Comparison of ENCODE assay signal across 8 cellular contexts in genomic region chr22:50030315-50031188, GRCh38. TPM values are rescaled to one million over a fixed set of nuclear protein-coding genes. Genes with fewer than 3 reads are reported as not detected.
DNase-seq lines count a peak whose midpoint lies in the region; ATAC-seq lines count a peak whose summit lies in the region.

No MANE protein-coding gene starts in this region.

- ATAC-seq in HG02642 (IDR thresholded peaks at IDR 0.05; ENCODE audit: poor library complexity, unreplicated experiment) (peak; percentile 62), GM21447 (IDR thresholded peaks at IDR 0.05; ENCODE audit: unreplicated experiment) (no peak)

- no peaks in the 10 kb centered on the region for H3K36me3 ChIP-seq in effector memory CD4-positive, alpha-beta T cell (ENCODE audit: control insufficient read depth, insufficient read depth, low read length)

- H3K4me1 ChIP-seq in effector memory CD4-positive, alpha-beta T cell (ENCODE audit: control insufficient read depth, insufficient read depth, low read length, poor library complexity, severe bottlenecking): peaks cover 19% of the 10 kb centered on the region

- no peaks in the 10 kb centered on the region for H3K9me3 ChIP-seq in effector memory CD4-positive, alpha-beta T cell (ENCODE audit: control insufficient read depth, low read length)

- DNase-seq in COLO829 (ENCODE audit: low spot score) (peak; percentile 82), NCI-H748 (lab: John Stamatoyannopoulos, UW; ENCODE audit: unreplicated experiment) (peak; percentile 93), lung microvascular endothelial cell (ENCODE audit: low read depth in 2 of 2) (peak; percentile 69 to 86)
- peak; percentile 56 to 68 for DNase-seq in activated CD8-positive, alpha-beta memory T cell treated with anti-CD3 and anti-CD28 coated beads for 1 hour (ENCODE audit: extremely low read depth in 1 of 2, low read depth in 1 of 2)
- DNase-seq in effector memory CD4-positive, alpha-beta T cell: peak; percentile 69 to 79 (median 73)
- peak; percentile 57 for DNase-seq in stimulated activated CD8-positive, alpha-beta memory T cell treated with anti-CD3 and anti-CD28 coated beads, Interleukin-15, amount 100 ng/mL, for 1 hour (ENCODE audit: low read depth)

- no peak overlapping the region for H3K27ac ChIP-seq in effector memory CD4-positive, alpha-beta T cell (ENCODE audit: insufficient read depth, low read length, poor library complexity, severe bottlenecking)

- no peaks in the 10 kb centered on the region for H3K27me3 ChIP-seq in effector memory CD4-positive, alpha-beta T cell (replicated peaks; ENCODE audit: control insufficient read depth, insufficient read depth, low read length, poor library complexity, severe bottlenecking)

- H3K4me3 ChIP-seq in effector memory CD4-positive, alpha-beta T cell (ENCODE audit: insufficient read depth, low read depth, low read length, poor library complexity, severe bottlenecking): no peak overlapping the region

RNA-seq across cellular contexts. Expression of gene IL17REL, which starts 18.0 kb away (rescaled TPM):
- under 0.01 TPM in 1 of 2 replicates, not detected in the other for total RNA-seq in lung microvascular endothelial cell

RNA-seq across cellular contexts. Expression of gene TTLL8, which starts 27.5 kb away (rescaled TPM):
- not detected in 2 replicates for total RNA-seq in lung microvascular endothelial cell

RNA-seq across cellular contexts. Expression of gene MLC1, which starts 54.7 kb away (rescaled TPM):
- not detected in 2 replicates for total RNA-seq in lung microvascular endothelial cell

RNA-seq across cellular contexts. Expression of gene MOV10L1, which starts 59.3 kb away (rescaled TPM):
- 22.7 and 44.2 TPM in 2 replicates for total RNA-seq in lung microvascular endothelial cell
